ENCODE assay signal across 9 cellular contexts in genomic region chr2:196168181-196168580, GRCh38. TPM values are rescaled to one million over a fixed set of nuclear protein-coding genes. Genes with fewer than 3 reads are reported as not detected.
DNase-seq lines count a peak whose midpoint lies in the region; ATAC-seq and TF ChIP-seq lines count a peak whose summit lies in the region.
"Had no signal": no experiment of that assay in that cellular context is flagged by ENCODE, and none has a peak within 500 bp of the region (broad histone marks: within the 10 kb centered on the region; RNA-seq: fewer than 3 reads in every experiment).

No MANE protein-coding gene starts in this region.

- peak in 2 of 3 donors; percentile 19 to 39 for DNase-seq in CD4-positive, CD25-positive, alpha-beta regulatory T cell
- DNase-seq in HT1080 (ENCODE audit: low read depth) (peak; percentile 62), ascending aorta (ENCODE audit: low spot score in 2 of 2) (no peak), NCI-H2171 (lab: John Stamatoyannopoulos, UW) (no peak)
- DNase-seq in stimulated activated CD4-positive, alpha-beta T cell treated with anti-CD3 and anti-CD28 coated beads, Interleukin-4, amount 100 ng/mL, for 24 hours = no peak
- DNase-seq: NCI-H1436 had no signal

- no peaks in the 10 kb centered on the region for H3K27me3 ChIP-seq in CD4-positive, CD25-positive, alpha-beta regulatory T cell (ENCODE audit: control insufficient read depth, insufficient read depth, low read length)
- H3K27me3 ChIP-seq in ascending aorta (no peaks in the 10 kb centered on the region), muscle layer of duodenum (ENCODE audit: low read depth, low read length) (no peaks in the 10 kb centered on the region)

- TF ChIP-seq POLR2A in GM18505 (IDR thresholded peaks at IDR 0.05; ENCODE audit: borderline replicate concordance, extremely low read depth, insufficient read depth, insufficient read length) = no peak

- no peak for ATAC-seq in CD4-positive, CD25-positive, alpha-beta regulatory T cell (ENCODE audit: low read depth in 2 of 2)
- ATAC-seq in HG02642 (IDR thresholded peaks at IDR 0.05; ENCODE audit: poor library complexity, unreplicated experiment) = no peak
- ATAC-seq in GM18505 (IDR thresholded peaks at IDR 0.05; ENCODE audit: unreplicated experiment) = no peak

- peaks cover 21% of the 10 kb centered on the region for H3K36me3 ChIP-seq in CD4-positive, CD25-positive, alpha-beta regulatory T cell (ENCODE audit: control insufficient read depth, insufficient read depth, low read length)
- H3K36me3 ChIP-seq in ascending aorta = no peaks in the 10 kb centered on the region
- H3K36me3 ChIP-seq in muscle layer of duodenum (ENCODE audit: control insufficient read depth in 1 of 2, insufficient read depth in 2 of 2, low read length in 2 of 2) = no peaks in the 10 kb centered on the region

- peaks cover 0 to 4% (median 0%) of the 10 kb centered on the region in 7 donors for H3K9me3 Mint-ChIP-seq in CD4-positive, CD25-positive, alpha-beta regulatory T cell

- peak overlapping the region; percentile 93 to 99 (median 94) for H3K4me3 Mint-ChIP-seq in CD4-positive, CD25-positive, alpha-beta regulatory T cell

- peaks cover 53% of the 10 kb centered on the region for H3K4me1 ChIP-seq in CD4-positive, CD25-positive, alpha-beta regulatory T cell (ENCODE audit: control insufficient read depth, insufficient read depth, low read length, poor library complexity, severe bottlenecking)
- no peaks in the 10 kb centered on the region for H3K4me1 ChIP-seq in ascending aorta
- peaks cover 4 to 5% of the 10 kb centered on the region in 2 donors for H3K4me1 ChIP-seq in muscle layer of duodenum (ENCODE audit: control insufficient read depth in 1 of 2, insufficient read depth in 2 of 2, low read length in 2 of 2)

- H3K9me3 ChIP-seq in CD4-positive, CD25-positive, alpha-beta regulatory T cell (ENCODE audit: control insufficient read depth in 2 of 2, low read length in 2 of 2) = no peaks in the 10 kb centered on the region
- H3K9me3 ChIP-seq in ascending aorta = no peaks in the 10 kb centered on the region
- H3K9me3 ChIP-seq in muscle layer of duodenum (ENCODE audit: control insufficient read depth in 1 of 2, low read length in 2 of 2) = no peaks in the 10 kb centered on the region

- no peak for TF ChIP-seq CTCF in ascending aorta (IDR thresholded peaks at IDR 0.05)

- peaks cover 13% of the 10 kb centered on the region for H3K27me3 Mint-ChIP-seq in CD4-positive, CD25-positive, alpha-beta regulatory T cell

- H3K4me3 ChIP-seq in CD4-positive, CD25-positive, alpha-beta regulatory T cell (ENCODE audit: low read depth, low read length) = peak overlapping the region; percentile 100
- H3K4me3 ChIP-seq in ascending aorta (peak overlapping the region; percentile 80 to 90), muscle layer of duodenum (ENCODE audit: low read depth in 1 of 2, low read length in 2 of 2) (peak overlapping the region in 1 of 2 donors; percentile 41)

- H3K27ac ChIP-seq in CD4-positive, CD25-positive, alpha-beta regulatory T cell (ENCODE audit: insufficient read depth, low read length, poor library complexity, severe bottlenecking) = peak overlapping the region; percentile 95
- H3K27ac ChIP-seq in ascending aorta = no peak overlapping the region
- peak overlapping the region; percentile 82 for H3K27ac ChIP-seq in muscle layer of duodenum (ENCODE audit: low read length)

- H3K36me3 Mint-ChIP-seq in CD4-positive, CD25-positive, alpha-beta regulatory T cell = peaks cover 38% of the 10 kb centered on the region

- peak overlapping the region; percentile 84 to 97 (median 94) for H3K27ac Mint-ChIP-seq in CD4-positive, CD25-positive, alpha-beta regulatory T cell

- H3K4me1 Mint-ChIP-seq in CD4-positive, CD25-positive, alpha-beta regulatory T cell = peaks cover 9 to 40% (median 32%) of the 10 kb centered on the region in 4 donors

- intact Hi-C loops in ascending aorta (cut with DNase I) = no loop called here

RNA-seq across cellular contexts. Expression of gene STK17B, which starts 3.2 kb away (rescaled TPM):
- 542 TPM for total RNA-seq in CD4-positive, CD25-positive, alpha-beta regulatory T cell
- 100 to 1,000 TPM in 2 of 4 donors, 10 to 100 TPM in 2; 97.1 to 116 (median 106) TPM for polyA plus RNA-seq in CD4-positive, CD25-positive, alpha-beta regulatory T cell
- 21.5 and 22.1 TPM in 2 replicates for total RNA-seq in HT1080 (2014; rRNA removed; shearing (Covaris generic))
- 19.2 and 24.4 TPM in 2 replicates for polyA plus RNA-seq in HT1080 (2015; cell fraction: cytosol; rRNA removed)
- polyA plus RNA-seq in HT1080 (2015; cell fraction: nucleus; rRNA removed) = 25.0 and 31.3 TPM in 2 replicates
- total RNA-seq in ascending aorta = 8.4 TPM

Comparison
In these comparisons a context has a peak if more than half of its experiments do, and no peak if none do; other contexts are left out.
1. DNase-seq: peak in CD4-positive, CD25-positive, alpha-beta regulatory T cell (2 of 3) and HT1080 (single experiment); none in ascending aorta (0 of 2), NCI-H2171 (single experiment) and stimulated activated CD4-positive, alpha-beta T cell treated with anti-CD3 and anti-CD28 coated beads, Interleukin-4, amount 100 ng/mL, for 24 hours (single experiment).
2. H3K27ac ChIP-seq: peak in CD4-positive, CD25-positive, alpha-beta regulatory T cell (single experiment) and muscle layer of duodenum (single experiment); none in ascending aorta (0 of 2).
3. RNA of gene STK17B, which starts 3.2 kb away (total RNA-seq): 542 TPM in CD4-positive, CD25-positive, alpha-beta regulatory T cell (single experiment); 21.5 to 22.1 TPM in HT1080 and 8.4 TPM in ascending aorta (single experiment); every median in the first group is over 10 times any median in the second.